ENCODE assay signal across 1 cellular context in the genomic region with DNA sequence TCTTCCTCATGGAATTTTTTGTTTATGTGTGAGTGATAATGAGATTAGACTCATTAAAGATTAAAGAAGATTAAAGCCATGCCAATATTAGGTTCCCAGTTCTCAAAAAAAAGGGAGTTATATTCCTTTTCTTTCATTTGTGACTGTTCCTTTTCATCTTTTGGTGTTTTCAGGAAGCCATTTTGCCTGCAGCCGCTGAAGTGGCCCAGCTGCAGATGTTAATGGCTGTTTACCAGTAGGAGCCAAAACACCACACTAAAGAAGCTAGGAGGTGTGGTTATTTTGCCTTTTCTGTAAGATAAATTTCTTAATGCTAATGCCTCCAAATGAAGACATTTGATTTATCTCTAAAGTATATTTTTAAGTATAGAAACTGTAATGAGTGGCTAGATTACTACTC.
TF ChIP-seq lines count a peak whose summit lies in the region.

No MANE protein-coding gene starts in this region.

TF ChIP-seq in GM23338, 12 proteins besides CTCF, POLR2A, EP300 and RAD21 (continued from another document):
- TF ChIP-seq, protein P1, sequence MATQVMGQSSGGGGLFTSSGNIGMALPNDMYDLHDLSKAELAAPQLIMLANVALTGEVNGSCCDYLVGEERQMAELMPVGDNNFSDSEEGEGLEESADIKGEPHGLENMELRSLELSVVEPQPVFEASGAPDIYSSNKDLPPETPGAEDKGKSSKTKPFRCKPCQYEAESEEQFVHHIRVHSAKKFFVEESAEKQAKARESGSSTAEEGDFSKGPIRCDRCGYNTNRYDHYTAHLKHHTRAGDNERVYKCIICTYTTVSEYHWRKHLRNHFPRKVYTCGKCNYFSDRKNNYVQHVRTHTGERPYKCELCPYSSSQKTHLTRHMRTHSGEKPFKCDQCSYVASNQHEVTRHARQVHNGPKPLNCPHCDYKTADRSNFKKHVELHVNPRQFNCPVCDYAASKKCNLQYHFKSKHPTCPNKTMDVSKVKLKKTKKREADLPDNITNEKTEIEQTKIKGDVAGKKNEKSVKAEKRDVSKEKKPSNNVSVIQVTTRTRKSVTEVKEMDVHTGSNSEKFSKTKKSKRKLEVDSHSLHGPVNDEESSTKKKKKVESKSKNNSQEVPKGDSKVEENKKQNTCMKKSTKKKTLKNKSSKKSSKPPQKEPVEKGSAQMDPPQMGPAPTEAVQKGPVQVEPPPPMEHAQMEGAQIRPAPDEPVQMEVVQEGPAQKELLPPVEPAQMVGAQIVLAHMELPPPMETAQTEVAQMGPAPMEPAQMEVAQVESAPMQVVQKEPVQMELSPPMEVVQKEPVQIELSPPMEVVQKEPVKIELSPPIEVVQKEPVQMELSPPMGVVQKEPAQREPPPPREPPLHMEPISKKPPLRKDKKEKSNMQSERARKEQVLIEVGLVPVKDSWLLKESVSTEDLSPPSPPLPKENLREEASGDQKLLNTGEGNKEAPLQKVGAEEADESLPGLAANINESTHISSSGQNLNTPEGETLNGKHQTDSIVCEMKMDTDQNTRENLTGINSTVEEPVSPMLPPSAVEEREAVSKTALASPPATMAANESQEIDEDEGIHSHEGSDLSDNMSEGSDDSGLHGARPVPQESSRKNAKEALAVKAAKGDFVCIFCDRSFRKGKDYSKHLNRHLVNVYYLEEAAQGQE (IDR thresholded peaks at IDR 0.05; ENCODE audit: unreplicated experiment), result no peak
